Comparison of ENCODE assay signal across 1 cellular context in the genomic region with DNA sequence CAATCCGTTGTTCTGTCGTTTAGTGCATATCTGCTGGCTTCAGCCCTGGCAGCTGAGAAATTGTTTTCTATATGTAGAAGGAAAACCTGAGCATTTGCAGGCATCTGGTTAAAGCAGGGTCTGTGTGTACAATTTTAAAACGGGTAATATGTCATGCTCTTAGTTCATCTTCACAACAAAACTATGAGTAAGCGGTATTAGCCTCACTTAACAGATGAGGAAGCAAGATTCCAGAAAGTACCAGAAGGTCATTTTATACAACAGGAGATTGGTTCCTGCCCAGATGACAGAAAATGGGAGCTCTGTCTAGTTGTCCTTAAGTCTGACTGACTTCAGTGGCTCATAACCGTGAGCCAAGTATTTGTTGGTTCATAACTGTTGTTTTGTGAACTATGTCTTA.
TF ChIP-seq lines count a peak whose summit lies in the region.

No MANE protein-coding gene starts in this region.

TF ChIP-seq in K562, 482 proteins besides CTCF, POLR2A, EP300 and RAD21:
- TF ChIP-seq PML (IDR thresholded peaks at IDR 0.05; ENCODE audit: low read length) = no peak
- no peak for TF ChIP-seq MEIS2 (IDR thresholded peaks at IDR 0.05; ENCODE audit: partially characterized antibody)
- TF ChIP-seq ZNF212 (CRISPR knock-in tag; IDR thresholded peaks at IDR 0.05) = no peak
- peak; percentile 56 for TF ChIP-seq ZNF316 (IDR thresholded peaks at IDR 0.05)
- TF ChIP-seq SRSF1 (IDR thresholded peaks at IDR 0.05; ENCODE audit: low read depth, low read length) = no peak
- TF ChIP-seq ZNF449 (CRISPR knock-in tag; IDR thresholded peaks at IDR 0.05) = no peak
- TF ChIP-seq ZNF143 (CRISPR knock-in tag; IDR thresholded peaks at IDR 0.05) = no peak
- TF ChIP-seq, protein P1, sequence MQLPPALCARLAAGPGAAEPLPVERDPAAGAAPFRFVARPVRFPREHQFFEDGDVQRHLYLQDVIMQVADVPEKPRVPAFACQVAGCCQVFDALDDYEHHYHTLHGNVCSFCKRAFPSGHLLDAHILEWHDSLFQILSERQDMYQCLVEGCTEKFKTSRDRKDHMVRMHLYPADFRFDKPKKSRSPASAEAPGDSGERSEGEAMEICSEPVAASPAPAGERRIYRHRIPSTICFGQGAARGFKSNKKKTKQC (CRISPR knock-in tag; IDR thresholded peaks at IDR 0.05) = no peak
- TF ChIP-seq, protein P2, sequence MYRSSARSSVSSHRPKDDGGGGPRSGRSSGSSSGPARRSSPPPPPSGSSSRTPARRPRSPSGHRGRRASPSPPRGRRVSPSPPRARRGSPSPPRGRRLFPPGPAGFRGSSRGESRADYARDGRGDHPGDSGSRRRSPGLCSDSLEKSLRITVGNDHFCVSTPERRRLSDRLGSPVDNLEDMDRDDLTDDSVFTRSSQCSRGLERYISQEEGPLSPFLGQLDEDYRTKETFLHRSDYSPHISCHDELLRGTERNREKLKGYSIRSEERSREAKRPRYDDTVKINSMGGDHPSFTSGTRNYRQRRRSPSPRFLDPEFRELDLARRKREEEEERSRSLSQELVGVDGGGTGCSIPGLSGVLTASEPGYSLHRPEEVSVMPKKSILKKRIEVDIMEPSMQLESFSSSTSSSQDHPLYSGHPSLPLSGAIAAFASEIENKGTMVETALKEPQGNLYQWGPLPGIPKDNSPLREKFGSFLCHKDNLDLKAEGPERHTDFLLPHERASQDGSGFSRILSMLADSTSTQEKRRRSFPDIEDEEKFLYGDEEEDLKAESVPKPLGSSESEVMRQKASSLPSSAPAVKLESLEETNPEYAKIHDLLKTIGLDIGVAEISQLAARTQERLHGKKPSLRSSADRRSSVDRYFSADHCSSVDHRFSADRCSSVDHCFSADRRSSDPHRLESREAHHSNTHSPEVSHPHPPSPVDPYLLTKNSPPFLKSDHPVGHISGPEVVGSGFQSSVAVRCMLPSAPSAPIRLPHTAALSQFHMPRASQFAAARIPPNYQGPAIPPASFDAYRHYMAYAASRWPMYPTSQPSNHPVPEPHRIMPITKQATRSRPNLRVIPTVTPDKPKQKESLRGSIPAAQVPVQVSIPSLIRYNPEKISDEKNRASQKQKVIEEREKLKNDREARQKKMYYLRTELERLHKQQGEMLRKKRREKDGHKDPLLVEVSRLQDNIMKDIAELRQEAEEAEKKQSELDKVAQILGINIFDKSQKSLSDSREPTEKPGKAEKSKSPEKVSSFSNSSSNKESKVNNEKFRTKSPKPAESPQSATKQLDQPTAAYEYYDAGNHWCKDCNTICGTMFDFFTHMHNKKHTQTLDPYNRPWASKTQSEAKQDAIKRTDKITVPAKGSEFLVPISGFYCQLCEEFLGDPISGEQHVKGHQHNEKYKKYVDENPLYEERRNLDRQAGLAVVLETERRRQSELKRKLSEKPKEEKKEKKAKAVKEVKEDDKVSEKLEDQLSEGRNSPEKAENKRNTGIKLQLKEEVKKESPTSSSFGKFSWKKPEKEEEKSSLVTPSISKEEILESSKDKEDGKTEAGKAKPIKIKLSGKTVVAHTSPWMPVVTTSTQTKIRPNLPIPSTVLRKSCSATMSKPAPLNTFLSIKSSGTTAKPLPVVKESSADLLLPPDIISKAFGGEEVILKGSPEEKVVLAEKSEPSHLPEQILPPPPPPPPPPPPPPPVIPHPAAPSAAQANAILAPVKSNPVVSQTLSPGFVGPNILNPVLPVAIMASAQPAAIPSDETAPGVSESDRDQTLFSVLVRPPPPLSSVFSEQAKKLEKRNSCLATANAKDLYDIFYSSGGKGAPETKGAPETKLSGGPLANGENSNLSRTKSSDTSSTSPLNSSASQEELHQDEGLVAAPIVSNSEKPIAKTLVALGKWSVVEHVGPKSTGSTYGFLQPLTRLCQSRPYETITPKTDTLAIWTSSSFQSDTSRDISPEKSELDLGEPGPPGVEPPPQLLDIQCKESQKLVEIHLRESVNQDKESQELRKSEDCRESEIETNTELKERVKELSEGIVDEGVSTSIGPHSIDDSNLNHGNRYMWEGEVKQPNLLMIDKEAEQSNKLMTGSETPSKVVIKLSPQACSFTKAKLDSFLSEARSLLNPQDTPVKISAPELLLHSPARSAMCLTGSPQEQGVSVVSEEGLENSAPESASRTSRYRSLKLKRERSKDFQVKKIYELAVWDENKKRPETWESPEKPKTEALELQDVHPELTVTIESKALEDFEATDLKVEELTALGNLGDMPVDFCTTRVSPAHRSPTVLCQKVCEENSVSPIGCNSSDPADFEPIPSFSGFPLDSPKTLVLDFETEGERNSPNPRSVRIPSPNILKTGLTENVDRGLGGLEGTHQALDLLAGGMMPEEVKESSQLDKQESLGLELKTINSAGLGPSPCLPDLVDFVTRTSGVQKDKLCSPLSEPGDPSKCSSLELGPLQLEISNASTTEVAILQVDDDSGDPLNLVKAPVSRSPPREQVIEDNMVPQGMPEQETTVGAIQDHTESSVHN (IDR thresholded peaks at IDR 0.05; ENCODE audit: borderline replicate concordance in 1 of 2, low read depth in 1 of 2) = no peak
- no peak for TF ChIP-seq ZNF551 (CRISPR knock-in tag; IDR thresholded peaks at IDR 0.05)
- no peak for TF ChIP-seq MYC (IDR thresholded peaks at IDR 0.05; ENCODE audit: low read depth, low read length)
- TF ChIP-seq MYC (CRISPR knock-in tag; IDR thresholded peaks at IDR 0.05; ENCODE audit: borderline replicate concordance, low read depth) = no peak
- no peak for TF ChIP-seq TARDBP (IDR thresholded peaks at IDR 0.05)
- TF ChIP-seq FOXM1 (IDR thresholded peaks at IDR 0.05; ENCODE audit: low read depth) = no peak
- 0 out of 2 replicates have a peak, but pooled peaks have one; percentile 11 for TF ChIP-seq FOXM1 (CRISPR knock-in tag; IDR thresholded peaks at IDR 0.05; ENCODE audit: low read depth)
- TF ChIP-seq TCF7L2 (IDR thresholded peaks at IDR 0.05; ENCODE audit: low read depth, low read length) = no peak
- TF ChIP-seq U2AF1 (optimal IDR thresholded peaks at IDR 0.05; ENCODE audit: low read depth, low read length) = no peak
- TF ChIP-seq XRCC3 (IDR thresholded peaks at IDR 0.05) = no peak
- TF ChIP-seq, protein P3, sequence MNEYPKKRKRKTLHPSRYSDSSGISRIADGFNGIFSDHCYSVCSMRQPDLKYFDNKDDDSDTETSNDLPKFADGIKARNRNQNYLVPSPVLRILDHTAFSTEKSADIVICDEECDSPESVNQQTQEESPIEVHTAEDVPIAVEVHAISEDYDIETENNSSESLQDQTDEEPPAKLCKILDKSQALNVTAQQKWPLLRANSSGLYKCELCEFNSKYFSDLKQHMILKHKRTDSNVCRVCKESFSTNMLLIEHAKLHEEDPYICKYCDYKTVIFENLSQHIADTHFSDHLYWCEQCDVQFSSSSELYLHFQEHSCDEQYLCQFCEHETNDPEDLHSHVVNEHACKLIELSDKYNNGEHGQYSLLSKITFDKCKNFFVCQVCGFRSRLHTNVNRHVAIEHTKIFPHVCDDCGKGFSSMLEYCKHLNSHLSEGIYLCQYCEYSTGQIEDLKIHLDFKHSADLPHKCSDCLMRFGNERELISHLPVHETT (CRISPR knock-in tag; conservative IDR thresholded peaks at IDR 0.05 in 1 of 2, IDR thresholded peaks at IDR 0.05 in 1 of 2) = no peak
